8 cellular contexts compared by ENCODE assay signal in the genomic region with DNA sequence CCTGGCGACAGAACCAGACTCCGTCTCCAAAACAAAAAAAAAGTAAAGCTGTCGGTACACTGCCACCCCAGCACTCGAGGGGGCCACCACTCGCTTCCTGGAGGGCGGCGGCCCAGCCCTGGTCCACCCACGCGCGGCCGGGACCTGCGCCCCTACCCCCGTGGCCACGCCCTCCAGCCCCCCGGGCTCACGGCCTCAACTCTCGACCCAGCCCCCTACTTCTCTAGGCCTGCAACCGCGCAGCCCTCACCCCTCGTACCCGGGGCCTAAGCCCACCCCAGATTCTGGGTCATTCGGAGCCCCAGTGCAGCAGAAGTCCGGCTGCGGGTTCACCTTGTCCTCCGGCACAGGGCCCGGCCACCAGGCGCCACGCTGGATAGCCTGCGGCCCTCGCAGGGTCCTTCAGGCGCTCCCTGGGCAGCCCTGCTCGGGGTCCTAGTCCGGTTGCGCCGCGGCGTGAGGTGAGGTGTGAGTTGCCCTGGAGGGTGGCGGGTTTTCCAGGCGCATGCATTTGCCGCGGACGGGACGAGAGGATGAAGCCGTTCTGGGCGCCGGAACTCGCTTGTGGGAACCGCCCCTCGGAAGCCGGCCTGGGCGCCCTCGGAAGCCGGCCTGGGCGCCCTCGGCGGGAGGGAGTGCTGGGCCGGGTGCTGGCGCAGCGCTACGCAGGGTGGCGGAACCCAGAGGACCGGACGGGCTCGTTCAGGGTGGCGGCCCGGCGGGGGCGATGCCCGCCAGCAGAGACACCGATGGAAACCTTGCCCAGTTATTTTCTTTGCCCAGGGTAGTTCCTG. TPM values are rescaled to one million over a fixed set of nuclear protein-coding genes. Genes with fewer than 3 reads are reported as not detected.
DNase-seq lines count a peak whose midpoint lies in the region; ATAC-seq and TF ChIP-seq lines count a peak whose summit lies in the region.

Gene NME6 (minus strand): TSS at position 348 of the 794 bp plus-strand sequence.

- peak within 1 kb of the TSS; percentile 94 for H3K27ac Mint-ChIP-seq in T-helper 17 cell

- peak within 1 kb of the TSS; percentile 97 for H3K4me3 Mint-ChIP-seq in T-helper 17 cell

- intact Hi-C loops in left ventricle myocardium inferior (cut with micrococcal nuclease) = no loop called here
- intact Hi-C loops in prostate gland (cut with DNase I) = loop anchor here (10.0 kb wide), 1 partner anchor 134 kb away; the partner anchor contains the start of gene PLXNB1

- H3K27me3 ChIP-seq in left ventricle myocardium inferior (ENCODE audit: low read depth) (no peaks in the 10 kb centered on the region), prostate gland (replicated peaks; ENCODE audit: insufficient read depth) (no peaks in the 10 kb centered on the region)

- H3K9me3 ChIP-seq in T-helper 17 cell (ENCODE audit: control insufficient read depth, low read length, poor library complexity, severe bottlenecking) (no peaks in the 10 kb centered on the region), left ventricle myocardium inferior (replicated peaks) (no peaks in the 10 kb centered on the region), prostate gland (no peaks in the 10 kb centered on the region)

- DNase-seq in NCI-H187 (lab: John Stamatoyannopoulos, UW) = peak; percentile 4 to 40
- peak; percentile 77 to 93 (median 79) for DNase-seq in T-helper 17 cell
- DNase-seq in amygdala (lab: John Stamatoyannopoulos, UW) = peak in 55 of 56 donors; percentile 4 to 89 (median 75)
- peak; percentile 94 for DNase-seq in left ventricle myocardium inferior
- peak; percentile 85 for DNase-seq in prostate gland (ENCODE audit: low spot score)
- DNase-seq in ureter (ENCODE audit: low spot score) = peak; percentile 91

- peak within 1 kb of the TSS; percentile 97 for H3K4me3 ChIP-seq in GM12875 (ENCODE audit: low read depth, low read length)
- H3K4me3 ChIP-seq in left ventricle myocardium inferior = peak within 1 kb of the TSS; percentile 95
- H3K4me3 ChIP-seq in prostate gland = peak within 1 kb of the TSS; percentile 82 to 93

- peaks cover 37% of the 10 kb centered on the region for H3K4me1 Mint-ChIP-seq in T-helper 17 cell

- H3K27me3 Mint-ChIP-seq in T-helper 17 cell = no peaks in the 10 kb centered on the region

- H3K36me3 Mint-ChIP-seq in T-helper 17 cell (ENCODE audit: low read depth) = peaks cover 6% of the 10 kb centered on the region

- H3K36me3 ChIP-seq in left ventricle myocardium inferior (peaks cover 22% of the 10 kb centered on the region), prostate gland (no peaks in the 10 kb centered on the region)

- H3K4me1 ChIP-seq in left ventricle myocardium inferior = peaks cover 31% of the 10 kb centered on the region
- no peaks in the 10 kb centered on the region for H3K4me1 ChIP-seq in prostate gland (replicated peaks)

- ATAC-seq in HG02885 (IDR thresholded peaks at IDR 0.05; ENCODE audit: poor library complexity, unreplicated experiment) (peak; percentile 82), T-helper 17 cell (peak; percentile 93)

- TF ChIP-seq POLR2A in prostate gland (IDR thresholded peaks at IDR 0.05) = peak; percentile 77

- H3K27ac ChIP-seq in left ventricle myocardium inferior (replicated peaks) = peak within 1 kb of the TSS; percentile 99
- H3K27ac ChIP-seq in prostate gland = peak within 1 kb of the TSS; percentile 94 to 98

- TF ChIP-seq CTCF in GM12875 (IDR thresholded peaks at IDR 0.05; ENCODE audit: borderline replicate concordance, insufficient read depth, low read depth, low read length) (no peak), left ventricle myocardium inferior (IDR thresholded peaks at IDR 0.05; ENCODE audit: borderline replicate concordance) (peak; percentile 28), prostate gland (IDR thresholded peaks at IDR 0.05) (peak in 2 of 4 experiments; percentile 10 to 30)

- under 1% methylated on average over 49 of the region's 70 CpGs for WGBS in prostate gland

RNA-seq across cellular contexts. Expression of gene NME6, which starts in this region (rescaled TPM):
- total RNA-seq in T-helper 17 cell = 10 to 100 TPM; 13.4 to 17.0 TPM
- 20.4 TPM for total RNA-seq in left ventricle myocardium inferior
- total RNA-seq in prostate gland = 10 to 100 TPM; 42.2 to 51.6 TPM
- 30.8 TPM for total RNA-seq in ureter

Comparison
In these comparisons a context has a peak if more than half of its experiments do, and no peak if none do; other contexts are left out.
1. Peak in every context shown above with its lines: DNase-seq, ATAC-seq, H3K4me3 ChIP-seq and H3K27ac ChIP-seq.
2. DNase-seq: peak in every context shown above with its lines; median percentile 94 in left ventricle myocardium inferior; 91 in ureter; 85 in prostate gland; 79 in T-helper 17 cell; 75 in amygdala; 22 in NCI-H187.